In the genomic region with DNA sequence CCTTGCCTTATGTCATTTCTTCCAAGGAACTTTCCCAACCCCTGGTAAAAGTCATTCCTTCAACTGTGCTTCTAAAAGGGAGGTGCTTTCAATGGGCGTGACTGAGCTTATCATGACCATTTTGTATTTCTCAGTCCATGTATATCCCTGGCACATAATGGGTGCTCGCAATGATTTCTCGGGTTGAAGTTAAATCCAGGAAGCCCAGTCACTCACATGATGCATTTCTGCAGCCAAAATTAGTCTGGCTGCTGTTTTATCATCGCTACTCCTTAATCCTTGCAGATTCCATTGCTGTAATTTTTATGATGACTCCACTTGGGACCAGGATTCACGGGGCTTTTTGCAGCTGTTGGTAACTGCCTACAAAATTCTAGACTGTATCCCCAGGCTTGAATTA, we compare ENCODE assay signal across 16 cellular contexts. TPM values are rescaled to one million over a fixed set of nuclear protein-coding genes. Genes with fewer than 3 reads are reported as not detected.
A peak's percentile ranks its signal among the peaks of the same experiment; 100 is the strongest.
DNase-seq lines count a peak whose midpoint lies in the region; ATAC-seq, FAIRE-seq and TF ChIP-seq lines count a peak whose summit lies in the region.
"Had no signal": no experiment of that assay in that cellular context is flagged by ENCODE, and none has a peak within 500 bp of the region (broad histone marks: within the 10 kb centered on the region; RNA-seq: fewer than 3 reads in every experiment).

No MANE protein-coding gene starts in this region.

- H2BK15ac ChIP-seq in H1 (ENCODE audit: low read length): no peak overlapping the region
- no peak overlapping the region for H2BK15ac ChIP-seq in mesenchymal stem cell (ENCODE audit: low read depth, poor library complexity, severe bottlenecking)

- H2BK20ac ChIP-seq in H1 (ENCODE audit: low read length): no peak overlapping the region

- H3K27ac Mint-ChIP-seq in activated naive CD8-positive, alpha-beta T cell treated with anti-CD3 and anti-CD28 coated beads, Interleukin-2, amount 50 U/mL, for 24 hours: peak overlapping the region; percentile 27
- no peak overlapping the region for H3K27ac Mint-ChIP-seq in activated naive CD8-positive, alpha-beta T cell treated with anti-CD3 and anti-CD28 coated beads for 36 hours
- H3K27ac Mint-ChIP-seq in CD8-positive, alpha-beta T cell: no peak overlapping the region
- H3K27ac Mint-ChIP-seq: stimulated activated memory B cell treated with anti-CD40 and anti-IgM and Interleukin-4, amounts not matched to agents 10 μg/mL and 1 μg/mL and 100 μg/mL, for 72 hours had no signal

- CTCF ChIA-PET in H1 (lab: Charles Lee; ENCODE audit: partially characterized antibody): interaction anchor here (0.7 to 1.2 kb wide), 2 partner anchors 10 to 198 kb away, joined by 3 read pairs; no protein-coding TSS in a partner anchor
- CTCF ChIA-PET in CD8-positive, alpha-beta T cell (lab: Charles Lee): interaction anchor here (1.0 to 1.2 kb wide), 2 partner anchors 84 to 138 kb away, joined by 4 to 5 read pairs; no protein-coding TSS in a partner anchor

- POLR2A ChIA-PET in H1 (lab: Charles Lee; ENCODE audit: partially characterized antibody): no interaction called here
- POLR2A ChIA-PET in CD8-positive, alpha-beta T cell (lab: Charles Lee): interaction anchor here (0.5 to 1.6 kb wide), 2 partner anchors 9 to 11 kb away, joined by 4 to 5 read pairs; no protein-coding TSS in a partner anchor

- H2AFZ ChIP-seq in H1 (ENCODE audit: low read length) (peak overlapping the region; percentile 36; the same call in 1 of the 2 replicates), mesenchymal stem cell (ENCODE audit: low read depth, low read length) (no peak overlapping the region)

- no peak for ATAC-seq in activated naive CD8-positive, alpha-beta T cell treated with anti-CD3 and anti-CD28 coated beads, Interleukin-2, amount 50 U/mL, for 24 hours
- no peak for ATAC-seq in GM21619 (IDR thresholded peaks at IDR 0.05; ENCODE audit: unreplicated experiment)
- no peak for ATAC-seq in HG03342 (IDR thresholded peaks at IDR 0.05; ENCODE audit: unreplicated experiment)
- ATAC-seq in CD8-positive, alpha-beta T cell: no peak
- ATAC-seq: pancreas; stimulated activated memory B cell treated with anti-CD40 and anti-IgM and Interleukin-4, amounts not matched to agents 10 μg/mL and 1 μg/mL and 100 μg/mL, for 72 hours had no signal

- H3K4ac ChIP-seq in H1 (replicated peaks; ENCODE audit: insufficient read length, low read depth, low read length) (no peak overlapping the region), mesenchymal stem cell (ENCODE audit: low read depth in 1 of 2, low read length in 2 of 2) (no peak overlapping the region)

- H3K4me2 ChIP-seq in H1 (ENCODE audit: insufficient read depth in 1 of 2, low read depth in 2 of 2, low read length in 2 of 2): no peak overlapping the region
- no peak overlapping the region for H3K4me2 ChIP-seq in mesenchymal stem cell (ENCODE audit: low read length, poor library complexity, severe bottlenecking)

- TF ChIP-seq EP300 in H1 (IDR thresholded peaks at IDR 0.05; ENCODE audit: borderline replicate concordance in 1 of 2, low read depth in 2 of 2, low read length in 2 of 2): no peak

- H3K79me1 ChIP-seq in H1 (ENCODE audit: low read depth, low read length) (no peaks in the 10 kb centered on the region), mesenchymal stem cell (replicated peaks; ENCODE audit: low read length, poor library complexity, severe bottlenecking) (no peaks in the 10 kb centered on the region)

- H3K27ac ChIP-seq in H1 (ENCODE audit: low read depth, low read length) (no peak overlapping the region), mesenchymal stem cell (ENCODE audit: low read length, poor library complexity, severe bottlenecking) (no peak overlapping the region), uterus (peak overlapping the region; percentile 7 to 38)
- H3K27ac ChIP-seq in CD8-positive, alpha-beta T cell (ENCODE audit: low read depth, low read length): no peak overlapping the region
- H3K27ac ChIP-seq: 22Rv1, pancreas had no signal

- H3K23me2 ChIP-seq in H1 (ENCODE audit: low read depth, low read length): no peaks in the 10 kb centered on the region

- no peak for FAIRE-seq in H1 (lab: Jason Lieb, UNC)
- FAIRE-seq: pancreas had no signal

- H2BK12ac ChIP-seq in H1 (ENCODE audit: low read depth, low read length): no peak overlapping the region
- H2BK12ac ChIP-seq in mesenchymal stem cell (ENCODE audit: low read length in 2 of 2): no peak overlapping the region

- no peak overlapping the region for H4K5ac ChIP-seq in H1 (ENCODE audit: insufficient read length, low read depth, low read length)

- WGBS in H1 (ENCODE audit: extremely low coverage in 1 of 2, insufficient coverage in 1 of 2, insufficient read length in 1 of 2, insufficient replicate concordance in 2 of 2, low coverage in 1 of 2, low lambda C conversion rate in 2 of 2, missing lambda C conversion rate in 1 of 2), 2 experiments: 92% methylated on average over 5 of the region's 5 CpGs; no CpG with 5 or more reads in 1 of the 2 experiments
- 90% methylated on average over 5 of the region's 5 CpGs for WGBS in mesenchymal stem cell

- H4K91ac ChIP-seq in H1 (replicated peaks; ENCODE audit: insufficient read length, low read length): no peak overlapping the region
- no peak overlapping the region for H4K91ac ChIP-seq in mesenchymal stem cell (ENCODE audit: low read length)

- no peaks in the 10 kb centered on the region for H3K9me3 ChIP-seq in H1 (ENCODE audit: insufficient read depth in 2 of 2, low read depth in 1 of 2, low read length in 1 of 2)
- no peaks in the 10 kb centered on the region for H3K9me3 ChIP-seq in mesenchymal stem cell (ENCODE audit: control insufficient read depth, low read length)
- H3K9me3 ChIP-seq in uterus: no peaks in the 10 kb centered on the region
- H3K9me3 ChIP-seq in CD8-positive, alpha-beta T cell (ENCODE audit: low read length): no peaks in the 10 kb centered on the region
- H3K9me3 ChIP-seq: pancreas, transverse colon had no signal

- no peaks in the 10 kb centered on the region for H3K36me3 Mint-ChIP-seq in activated naive CD8-positive, alpha-beta T cell treated with anti-CD3 and anti-CD28 coated beads, Interleukin-2, amount 50 U/mL, for 24 hours (ENCODE audit: low read depth)
- no peaks in the 10 kb centered on the region for H3K36me3 Mint-ChIP-seq in activated naive CD8-positive, alpha-beta T cell treated with anti-CD3 and anti-CD28 coated beads for 36 hours
- no peaks in the 10 kb centered on the region for H3K36me3 Mint-ChIP-seq in CD8-positive, alpha-beta T cell
- H3K36me3 Mint-ChIP-seq: stimulated activated memory B cell treated with anti-CD40 and anti-IgM and Interleukin-4, amounts not matched to agents 10 μg/mL and 1 μg/mL and 100 μg/mL, for 72 hours had no signal

- H3K23ac ChIP-seq in H1 (ENCODE audit: insufficient read length): no peak overlapping the region
- H3K23ac ChIP-seq in mesenchymal stem cell (ENCODE audit: low read length in 2 of 2): no peak overlapping the region

- no peak for DNase-seq in activated naive CD8-positive, alpha-beta T cell treated with anti-CD3 and anti-CD28 coated beads, Interleukin-2, amount 50 U/mL, for 24 hours
- DNase-seq in activated naive CD8-positive, alpha-beta T cell treated with anti-CD3 and anti-CD28 coated beads for 36 hours: no peak
- DNase-seq in H1 (ENCODE audit: low read depth in 1 of 2, low spot score in 2 of 2) (no peak), mesenchymal stem cell (no peak), uterus (no peak)
- DNase-seq in CD8-positive, alpha-beta T cell: no peak
- DNase-seq: dermis blood vessel endothelial cell; erythroblast; NCI-H1105; pancreas; stimulated activated CD4-positive, alpha-beta T cell treated with anti-CD3 and anti-CD28 coated beads, Interleukin-12 subunit alpha, Interleukin-12 subunit beta, amount 100 ng/mL, for 4 hours; transverse colon had no signal

- H3K56ac ChIP-seq in H1 (replicated peaks; ENCODE audit: insufficient read length, low read depth, low read length): no peak overlapping the region

- H2BK120ac ChIP-seq in H1 (replicated peaks; ENCODE audit: low read depth, low read length) (no peak overlapping the region), mesenchymal stem cell (ENCODE audit: low read depth, low read length) (no peak overlapping the region)

- H3K14ac ChIP-seq in H1 (ENCODE audit: insufficient read length) (no peak overlapping the region), mesenchymal stem cell (ENCODE audit: low read length in 2 of 2) (no peak overlapping the region)

- no peaks in the 10 kb centered on the region for H3K9me3 Mint-ChIP-seq in activated naive CD8-positive, alpha-beta T cell treated with anti-CD3 and anti-CD28 coated beads, Interleukin-2, amount 50 U/mL, for 24 hours
- H3K9me3 Mint-ChIP-seq in activated naive CD8-positive, alpha-beta T cell treated with anti-CD3 and anti-CD28 coated beads for 36 hours: no peaks in the 10 kb centered on the region
- H3K9me3 Mint-ChIP-seq in CD8-positive, alpha-beta T cell: no peaks in the 10 kb centered on the region
- H3K9me3 Mint-ChIP-seq: stimulated activated memory B cell treated with anti-CD40 and anti-IgM and Interleukin-4, amounts not matched to agents 10 μg/mL and 1 μg/mL and 100 μg/mL, for 72 hours had no signal

- no peaks in the 10 kb centered on the region for H4K20me1 ChIP-seq in H1 (replicated peaks in 1 of 2; ENCODE audit: control insufficient read depth in 1 of 2, insufficient read depth in 2 of 2, low read length in 2 of 2)

- TF ChIP-seq CTCF in H1 (IDR thresholded peaks at IDR 0.05; ENCODE audit: control extremely low read depth in 1 of 3, insufficient read depth in 1 of 3, low read depth in 1 of 3, low read length in 3 of 3): no peak
- TF ChIP-seq CTCF in uterus (IDR thresholded peaks at IDR 0.05): no peak
- no peak for TF ChIP-seq CTCF in CD8-positive, alpha-beta T cell (IDR thresholded peaks at IDR 0.05)

- intact Hi-C loops in uterus (cut with DNase I; ENCODE audit: low total_unique reads): no loop called here
- intact Hi-C loops in CD8-positive, alpha-beta T cell (cut with DNase I, micrococcal nuclease): no loop called here

- H2AK5ac ChIP-seq in H1 (ENCODE audit: low read depth, low read length) (no peak overlapping the region), mesenchymal stem cell (ENCODE audit: low read length, severe bottlenecking) (no peak overlapping the region)

- H3K4me1 ChIP-seq in H1 (replicated peaks in 1 of 4; ENCODE audit: control insufficient read depth in 3 of 4, insufficient read depth in 4 of 4, low read length in 3 of 4) (no peaks in the 10 kb centered on the region), mesenchymal stem cell (ENCODE audit: control insufficient read depth, insufficient read depth, low read depth, low read length) (peaks cover 3% of the 10 kb centered on the region), uterus (peaks cover 0 to 4% of the 10 kb centered on the region in 2 donors)
- H3K4me1 ChIP-seq in CD8-positive, alpha-beta T cell (ENCODE audit: insufficient read depth, low read length): peaks cover 12% of the 10 kb centered on the region

- H3K9ac ChIP-seq in H1 (replicated peaks in 1 of 4; ENCODE audit: extremely low read depth in 1 of 4, low read depth in 3 of 4, low read length in 3 of 4) (no peak overlapping the region), mesenchymal stem cell (ENCODE audit: low read length) (peak overlapping the region; percentile 80)

- peaks cover 2% of the 10 kb centered on the region for H3K27me3 Mint-ChIP-seq in activated naive CD8-positive, alpha-beta T cell treated with anti-CD3 and anti-CD28 coated beads, Interleukin-2, amount 50 U/mL, for 24 hours
- no peaks in the 10 kb centered on the region for H3K27me3 Mint-ChIP-seq in activated naive CD8-positive, alpha-beta T cell treated with anti-CD3 and anti-CD28 coated beads for 36 hours
- H3K27me3 Mint-ChIP-seq in CD8-positive, alpha-beta T cell (ENCODE audit: low read depth): no peaks in the 10 kb centered on the region
- H3K27me3 Mint-ChIP-seq: stimulated activated memory B cell treated with anti-CD40 and anti-IgM and Interleukin-4, amounts not matched to agents 10 μg/mL and 1 μg/mL and 100 μg/mL, for 72 hours had no signal

- H2BK5ac ChIP-seq in H1 (ENCODE audit: low read depth, low read length) (no peak overlapping the region), mesenchymal stem cell (ENCODE audit: low read depth, low read length, poor library complexity, severe bottlenecking) (no peak overlapping the region)

- H3K27me3 ChIP-seq in H1 (replicated peaks in 1 of 4; ENCODE audit: control insufficient read depth in 3 of 4, extremely low read depth in 1 of 4, insufficient read depth in 3 of 4, low read length in 3 of 4): no peaks in the 10 kb centered on the region
- no peaks in the 10 kb centered on the region for H3K27me3 ChIP-seq in mesenchymal stem cell (ENCODE audit: control insufficient read depth in 1 of 2, insufficient read depth in 1 of 2, low read length in 2 of 2)
- H3K27me3 ChIP-seq in uterus: no peaks in the 10 kb centered on the region
- no peaks in the 10 kb centered on the region for H3K27me3 ChIP-seq in CD8-positive, alpha-beta T cell (ENCODE audit: insufficient read depth, low read length)
- H3K27me3 ChIP-seq: pancreas, transverse colon had no signal

- H3K18ac ChIP-seq in H1 (ENCODE audit: extremely low read depth, low read length) (no peak overlapping the region), mesenchymal stem cell (ENCODE audit: low read depth in 1 of 2, low read length in 2 of 2) (no peak overlapping the region)

- H3K4me3 ChIP-seq in H1 (ENCODE audit: extremely low read depth in 1 of 4, insufficient read depth in 2 of 4, low read depth in 3 of 4, low read length in 4 of 4): no peak overlapping the region
- H3K4me3 ChIP-seq in mesenchymal stem cell (ENCODE audit: insufficient read depth in 1 of 2, low read depth in 1 of 2, low read length in 2 of 2): peak overlapping the region in 1 of 2 experiments; percentile 60
- no peak overlapping the region for H3K4me3 ChIP-seq in uterus
- no peak overlapping the region for H3K4me3 ChIP-seq in CD8-positive, alpha-beta T cell (ENCODE audit: low read depth, low read length)
- H3K4me3 ChIP-seq: pancreas, transverse colon had no signal

- H4K8ac ChIP-seq in H1 (ENCODE audit: extremely low read depth, insufficient read depth, low read length) (no peak overlapping the region), mesenchymal stem cell (ENCODE audit: low read length) (no peak overlapping the region)

- no peaks in the 10 kb centered on the region for H3K79me2 ChIP-seq in H1 (ENCODE audit: control insufficient read depth in 1 of 2, insufficient read depth in 2 of 2, low read length in 2 of 2)

- no peaks in the 10 kb centered on the region for H3K36me3 ChIP-seq in H1 (ENCODE audit: control insufficient read depth in 2 of 4, insufficient read depth in 4 of 4, low read length in 3 of 4)
- no peaks in the 10 kb centered on the region for H3K36me3 ChIP-seq in mesenchymal stem cell (ENCODE audit: control insufficient read depth in 1 of 2, insufficient read depth in 2 of 2, low read depth in 1 of 2, low read length in 2 of 2)
- H3K36me3 ChIP-seq in uterus: no peaks in the 10 kb centered on the region
- no peaks in the 10 kb centered on the region for H3K36me3 ChIP-seq in CD8-positive, alpha-beta T cell (ENCODE audit: insufficient read depth, low read length)
- H3K36me3 ChIP-seq: pancreas, transverse colon had no signal

- no peak for TF ChIP-seq RAD21 in H1 (IDR thresholded peaks at IDR 0.05 in 1 of 2, conservative IDR thresholded peaks at IDR 0.05 in 1 of 2; ENCODE audit: low read depth in 2 of 2, low read length in 2 of 2)

- peaks cover 21% of the 10 kb centered on the region for H3K4me1 Mint-ChIP-seq in activated naive CD8-positive, alpha-beta T cell treated with anti-CD3 and anti-CD28 coated beads, Interleukin-2, amount 50 U/mL, for 24 hours
- peaks cover 17% of the 10 kb centered on the region for H3K4me1 Mint-ChIP-seq in activated naive CD8-positive, alpha-beta T cell treated with anti-CD3 and anti-CD28 coated beads for 36 hours
- peaks cover 13% of the 10 kb centered on the region for H3K4me1 Mint-ChIP-seq in CD8-positive, alpha-beta T cell (ENCODE audit: low read depth)

- no peak for TF ChIP-seq POLR2A in H1 (IDR thresholded peaks at IDR 0.05; ENCODE audit: control extremely low read depth in 1 of 2, low read depth in 2 of 2, low read length in 2 of 2)
- TF ChIP-seq POLR2A in uterus (IDR thresholded peaks at IDR 0.05): no peak

- H3K4me3 Mint-ChIP-seq in activated naive CD8-positive, alpha-beta T cell treated with anti-CD3 and anti-CD28 coated beads, Interleukin-2, amount 50 U/mL, for 24 hours: no peak overlapping the region
- H3K4me3 Mint-ChIP-seq in activated naive CD8-positive, alpha-beta T cell treated with anti-CD3 and anti-CD28 coated beads for 36 hours: no peak overlapping the region
- H3K4me3 Mint-ChIP-seq in CD8-positive, alpha-beta T cell: no peak overlapping the region
- H3K4me3 Mint-ChIP-seq: stimulated activated memory B cell treated with anti-CD40 and anti-IgM and Interleukin-4, amounts not matched to agents 10 μg/mL and 1 μg/mL and 100 μg/mL, for 72 hours had no signal

RNA-seq across cellular contexts. Expression of gene RFX8, which starts 25.9 kb away (rescaled TPM):
- not detected for total RNA-seq in activated naive CD8-positive, alpha-beta T cell treated with anti-CD3 and anti-CD28 coated beads for 36 hours
- 0.60 and 1.3 TPM in 2 replicates for total RNA-seq in H1 (2021; fragmentation: NEBNext Ultra II Directional; extraction: Animal tissue kit (Norgen Biotek cat#: 25700))
- 0.57 and 0.97 TPM in 2 replicates for polyA plus RNA-seq in H1 (2011; rRNA removed)
- polyA plus RNA-seq in H1 (2011; cell fraction: cytosol; rRNA removed): 1.2 TPM
- 1.3 TPM for polyA plus RNA-seq in H1 (2011; cell fraction: nucleus; rRNA removed)
- 0.54 to 1.4 TPM (median 0.94 TPM) in 4 replicates for polyA plus RNA-seq in H1 (2012, experiment 1 of 2)
- polyA plus RNA-seq in H1 (2012, experiment 2 of 2): not detected
- polyA plus RNA-seq in H1 (2013, experiment 1 of 2): 0.41 TPM
- 0.22 TPM for polyA plus RNA-seq in H1 (2013, experiment 2 of 2)
- polyA minus RNA-seq in H1 (2011; rRNA and poly(A)+ RNA removed): 0.28 and 0.34 TPM in 2 replicates
- not detected for polyA minus RNA-seq in H1 (2011; cell fraction: cytosol; rRNA and poly(A)+ RNA removed)
- 1.6 TPM for polyA minus RNA-seq in H1 (2011; cell fraction: nucleus; rRNA and poly(A)+ RNA removed)
- polyA plus RNA-seq in mesenchymal stem cell (2013, experiment 1 of 2): 0.55 TPM
- 0.66 TPM for polyA plus RNA-seq in mesenchymal stem cell (2013, experiment 2 of 2)
- 1 to 10 TPM in 2 of 4 donors, under 1 TPM in 1, not detected in 1; 0.51 to 1.4 (median 1.1) TPM for total RNA-seq in uterus
- total RNA-seq in CD8-positive, alpha-beta T cell: not detected
- total RNA-seq: transverse colon had no signal

Comparison
In these comparisons a context has a peak if more than half of its experiments do, and no peak if none do; other contexts are left out.
1. H3K27ac ChIP-seq: peak in uterus (2 of 2); none in H1 (single experiment), mesenchymal stem cell (single experiment) and CD8-positive, alpha-beta T cell (single experiment).